1 cellular context compared by ENCODE assay signal in the genomic region with DNA sequence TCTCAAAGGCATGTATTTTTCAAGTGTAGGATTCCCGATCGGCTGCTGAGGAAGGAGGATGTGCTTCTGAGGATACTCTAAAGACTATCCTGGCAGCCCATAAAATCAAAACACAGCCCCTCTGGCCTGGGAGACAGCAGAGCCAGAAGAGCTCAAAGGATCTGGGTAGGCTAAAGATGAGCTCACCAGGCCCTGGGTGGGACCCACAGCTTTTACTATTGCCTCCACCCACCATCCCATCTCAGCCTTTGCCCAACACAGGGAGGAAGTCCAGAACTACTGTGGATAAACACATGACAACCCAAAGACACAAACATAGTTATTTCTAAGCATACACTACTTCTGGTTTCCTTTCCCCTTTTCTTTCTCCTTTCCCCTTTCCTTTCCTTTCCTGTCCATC.
TF ChIP-seq lines count a peak whose summit lies in the region.

No MANE protein-coding gene starts in this region.

TF ChIP-seq in WTC11, 78 proteins besides CTCF, POLR2A, EP300 and RAD21 (continued from another document):
- TF ChIP-seq, protein P1, sequence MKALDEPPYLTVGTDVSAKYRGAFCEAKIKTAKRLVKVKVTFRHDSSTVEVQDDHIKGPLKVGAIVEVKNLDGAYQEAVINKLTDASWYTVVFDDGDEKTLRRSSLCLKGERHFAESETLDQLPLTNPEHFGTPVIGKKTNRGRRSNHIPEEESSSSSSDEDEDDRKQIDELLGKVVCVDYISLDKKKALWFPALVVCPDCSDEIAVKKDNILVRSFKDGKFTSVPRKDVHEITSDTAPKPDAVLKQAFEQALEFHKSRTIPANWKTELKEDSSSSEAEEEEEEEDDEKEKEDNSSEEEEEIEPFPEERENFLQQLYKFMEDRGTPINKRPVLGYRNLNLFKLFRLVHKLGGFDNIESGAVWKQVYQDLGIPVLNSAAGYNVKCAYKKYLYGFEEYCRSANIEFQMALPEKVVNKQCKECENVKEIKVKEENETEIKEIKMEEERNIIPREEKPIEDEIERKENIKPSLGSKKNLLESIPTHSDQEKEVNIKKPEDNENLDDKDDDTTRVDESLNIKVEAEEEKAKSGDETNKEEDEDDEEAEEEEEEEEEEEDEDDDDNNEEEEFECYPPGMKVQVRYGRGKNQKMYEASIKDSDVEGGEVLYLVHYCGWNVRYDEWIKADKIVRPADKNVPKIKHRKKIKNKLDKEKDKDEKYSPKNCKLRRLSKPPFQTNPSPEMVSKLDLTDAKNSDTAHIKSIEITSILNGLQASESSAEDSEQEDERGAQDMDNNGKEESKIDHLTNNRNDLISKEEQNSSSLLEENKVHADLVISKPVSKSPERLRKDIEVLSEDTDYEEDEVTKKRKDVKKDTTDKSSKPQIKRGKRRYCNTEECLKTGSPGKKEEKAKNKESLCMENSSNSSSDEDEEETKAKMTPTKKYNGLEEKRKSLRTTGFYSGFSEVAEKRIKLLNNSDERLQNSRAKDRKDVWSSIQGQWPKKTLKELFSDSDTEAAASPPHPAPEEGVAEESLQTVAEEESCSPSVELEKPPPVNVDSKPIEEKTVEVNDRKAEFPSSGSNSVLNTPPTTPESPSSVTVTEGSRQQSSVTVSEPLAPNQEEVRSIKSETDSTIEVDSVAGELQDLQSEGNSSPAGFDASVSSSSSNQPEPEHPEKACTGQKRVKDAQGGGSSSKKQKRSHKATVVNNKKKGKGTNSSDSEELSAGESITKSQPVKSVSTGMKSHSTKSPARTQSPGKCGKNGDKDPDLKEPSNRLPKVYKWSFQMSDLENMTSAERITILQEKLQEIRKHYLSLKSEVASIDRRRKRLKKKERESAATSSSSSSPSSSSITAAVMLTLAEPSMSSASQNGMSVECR (CRISPR knock-in tag; IDR thresholded peaks at IDR 0.05; ENCODE audit: borderline replicate concordance), result no peak
- TF ChIP-seq CREB1 (CRISPR knock-in tag; IDR thresholded peaks at IDR 0.05), result no peak
